ENCODE assay signal across 1 cellular context in the genomic region with DNA sequence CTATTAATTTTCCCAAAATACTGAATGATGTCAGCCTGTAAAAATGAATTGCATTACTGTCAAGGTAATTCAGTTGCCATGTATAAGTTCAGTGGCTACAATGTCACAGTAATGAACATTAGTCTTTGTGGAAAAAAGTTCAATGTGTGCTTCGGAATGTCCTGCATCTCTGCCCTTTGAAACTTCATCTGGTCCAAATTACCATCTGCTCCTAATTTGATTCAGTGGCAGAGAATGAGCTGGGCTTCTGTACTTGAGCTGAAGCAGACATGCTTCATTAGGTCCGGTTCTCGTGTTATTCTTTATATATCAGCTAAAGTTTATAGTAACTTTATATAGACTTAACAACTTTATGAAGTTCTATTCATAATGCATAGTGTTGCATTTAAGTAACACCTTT.
TF ChIP-seq lines count a peak whose summit lies in the region.

No MANE protein-coding gene starts in this region.

TF ChIP-seq in SK-N-SH, 30 proteins besides CTCF, POLR2A, EP300 and RAD21 (continued from another document):
- TF ChIP-seq SIN3A (IDR thresholded peaks at IDR 0.05; ENCODE audit: borderline replicate concordance, low read depth, low read length) (no peak), GATA2 (CRISPR knock-in tag; IDR thresholded peaks at IDR 0.05) (no peak), RCOR1 (IDR thresholded peaks at IDR 0.05; ENCODE audit: low read length) (no peak), NRF1 (IDR thresholded peaks at IDR 0.05; ENCODE audit: low read depth, low read length) (no peak), FOXM1 (IDR thresholded peaks at IDR 0.05; ENCODE audit: low read depth) (no peak), TAF1 (IDR thresholded peaks at IDR 0.05; ENCODE audit: borderline replicate concordance, low read depth, low read length) (no peak), CHD2 (IDR thresholded peaks at IDR 0.05; ENCODE audit: low read length, partially characterized antibody) (no peak), MAX (IDR thresholded peaks at IDR 0.05; ENCODE audit: low read depth) (no peak), SMC3 (IDR thresholded peaks at IDR 0.05; ENCODE audit: low read depth, low read length) (no peak)
